In genomic region chr17:58436805-58437239, GRCh38 we compare ENCODE assay signal across 2 cellular contexts.
TF ChIP-seq lines count a peak whose summit lies in the region.

No MANE protein-coding gene starts in this region.

TF ChIP-seq in HCT116, 20 proteins besides CTCF, POLR2A, EP300 and RAD21:
- TF ChIP-seq SRF (IDR thresholded peaks at IDR 0.05; ENCODE audit: low read depth) (no peak), EZH2 (IDR thresholded peaks at IDR 0.05) (no peak), YY1 (IDR thresholded peaks at IDR 0.05; ENCODE audit: extremely low read depth, insufficient replicate concordance, low read depth, low read length) (no peak), POLR2AphosphoS5 (IDR thresholded peaks at IDR 0.05; ENCODE audit: low read depth, low read length) (no peak), CBX3 (IDR thresholded peaks at IDR 0.05; ENCODE audit: low read depth) (no peak), FOSL1 (IDR thresholded peaks at IDR 0.05; ENCODE audit: low read depth) (no peak), MAX (IDR thresholded peaks at IDR 0.05) (no peak), REST (IDR thresholded peaks at IDR 0.05; ENCODE audit: low read depth) (no peak), ELF1 (IDR thresholded peaks at IDR 0.05; ENCODE audit: borderline replicate concordance, low read depth) (no peak), EZH2phosphoT487 (IDR thresholded peaks at IDR 0.05; ENCODE audit: borderline replicate concordance) (no peak)
TF ChIP-seq in HCT116: peak in this region for 0.

TF ChIP-seq in H1, 55 proteins besides CTCF, POLR2A, EP300 and RAD21:
- TF ChIP-seq TBP (IDR thresholded peaks at IDR 0.05; ENCODE audit: low read depth, low read length), result no peak
- no peak for TF ChIP-seq ASH2L (IDR thresholded peaks at IDR 0.05; ENCODE audit: low read length)
- no peak for TF ChIP-seq ZNF274 (IDR thresholded peaks at IDR 0.05; ENCODE audit: borderline replicate concordance, extremely low read depth, low read length)
- no peak for TF ChIP-seq USF2 (IDR thresholded peaks at IDR 0.05; ENCODE audit: low read length)
- no peak for TF ChIP-seq CEBPB (IDR thresholded peaks at IDR 0.05; ENCODE audit: low read depth, low read length)
- no peak for TF ChIP-seq KDM5A (IDR thresholded peaks at IDR 0.05; ENCODE audit: low read length)
- no peak for TF ChIP-seq FOSL1 (IDR thresholded peaks at IDR 0.05; ENCODE audit: insufficient read depth, low read depth, low read length)
- no peak for TF ChIP-seq ATF3 (IDR thresholded peaks at IDR 0.05; ENCODE audit: insufficient read depth, low read depth, low read length)
- TF ChIP-seq SUZ12 (IDR thresholded peaks at IDR 0.05; ENCODE audit: low read length), result no peak
- TF ChIP-seq TCF12 (IDR thresholded peaks at IDR 0.05; ENCODE audit: low read depth, low read length), result no peak
- no peak for TF ChIP-seq CBX8 (IDR thresholded peaks at IDR 0.05; ENCODE audit: borderline replicate concordance, low read depth, low read length)
- no peak for TF ChIP-seq RNF2 (IDR thresholded peaks at IDR 0.05; ENCODE audit: borderline replicate concordance, low read depth, low read length, missing control alignments, poor library complexity, severe bottlenecking)
- no peak for TF ChIP-seq KDM1A (IDR thresholded peaks at IDR 0.05; ENCODE audit: borderline replicate concordance, low read length)
TF ChIP-seq in H1: peak in this region for 0.
